Comparison of ENCODE assay signal across 32 cellular contexts in genomic region chr13:29844441-29844840, GRCh38. TPM values are rescaled to one million over a fixed set of nuclear protein-coding genes. Genes with fewer than 3 reads are reported as not detected.
DNase-seq lines count a peak whose midpoint lies in the region; ATAC-seq, FAIRE-seq and TF ChIP-seq lines count a peak whose summit lies in the region.
"Had no signal": no experiment of that assay in that cellular context is flagged by ENCODE, and none has a peak within 500 bp of the region (broad histone marks: within the 10 kb centered on the region; RNA-seq: fewer than 3 reads in every experiment).

No MANE protein-coding gene starts in this region.

- peak; percentile 36 for DNase-seq in AG10803 (ENCODE audit: low read depth)
- DNase-seq in H54 (ENCODE audit: insufficient read length, low spot score) = no peak
- DNase-seq in astrocyte (ENCODE audit: low read depth) = peak; percentile 71
- no peak for DNase-seq in pancreas
- no peak for DNase-seq in NCI-H748 (lab: John Stamatoyannopoulos, UW; ENCODE audit: unreplicated experiment)
- DNase-seq in DMS153 (lab: John Stamatoyannopoulos, UW) = no peak
- no peak for DNase-seq in DMS 273 treated with DMSO at 0.1 percent for 48 hours (lab: John Stamatoyannopoulos, UW)
- DNase-seq: activated CD4-positive, alpha-beta T cell treated with anti-CD3 and anti-CD28 coated beads, Interleukin-2, amount 10 ng/mL, durations not matched to agents 24 days and 14 days; activated CD8-positive, alpha-beta memory T cell treated with anti-CD3 and anti-CD28 coated beads for 24 hours; activated effector memory CD4-positive, alpha-beta T cell treated with Interleukin-2 at 50 U/mL for 16 hours; activated T-cell treated with anti-CD3 and anti-CD28 coated beads for 4 hours; BE2C; colonic mucosa; DMS79 treated with DMSO at 0.1 percent for 48 hours; effector memory CD4-positive, alpha-beta T cell; islet precursor cell; left lung; mesendoderm; NCI-H1694; NCI-H510A; small intestine; stimulated activated CD4-positive, alpha-beta T cell treated with anti-CD3 and anti-CD28 coated beads, Interleukin-1b, Interleukin-23, amount 100 ng/mL, for 48 hours; stimulated activated naive CD4-positive, alpha-beta T cell treated with Interleukin-2 at 50 U/mL for 16 hours; T1000; upper lobe of right lung; WERI-Rb-1 had no signal

- H2AFZ ChIP-seq in astrocyte (ENCODE audit: low read depth, low read length) = no peak overlapping the region
- H2AFZ ChIP-seq: parathyroid adenoma had no signal

- H3K9me3 ChIP-seq in astrocyte (ENCODE audit: insufficient read depth, low read depth, low read length) (no peaks in the 10 kb centered on the region), pancreas (no peaks in the 10 kb centered on the region)
- H3K9me3 ChIP-seq: BE2C, colonic mucosa, left lung, SJSA1, upper lobe of right lung had no signal

- no peaks in the 10 kb centered on the region for H3K27me3 Mint-ChIP-seq in astrocyte (ENCODE audit: low read depth, unreplicated experiment)
- H3K27me3 Mint-ChIP-seq: activated CD4-positive, alpha-beta T cell treated with anti-CD3 and anti-CD28 coated beads, Interleukin-2, amount 10 ng/mL, durations not matched to agents 24 days and 14 days had no signal

- peaks cover 55% of the 10 kb centered on the region for H4K20me1 ChIP-seq in astrocyte (ENCODE audit: insufficient read depth, low read length)

- no peak overlapping the region for H3K27ac Mint-ChIP-seq in astrocyte (ENCODE audit: unreplicated experiment)
- H3K27ac Mint-ChIP-seq: activated CD4-positive, alpha-beta T cell treated with anti-CD3 and anti-CD28 coated beads, Interleukin-2, amount 10 ng/mL, durations not matched to agents 24 days and 14 days; activated naive CD4-positive, alpha-beta T cell treated with anti-CD3 and anti-CD28 coated beads, Interleukin-2, amount 50 U/mL, for 72 hours had no signal

- no peak for TF ChIP-seq POLR2A in H54 (IDR thresholded peaks at IDR 0.05; ENCODE audit: low read depth, low read length)

- peaks cover 94% of the 10 kb centered on the region for H3K79me2 ChIP-seq in astrocyte (ENCODE audit: insufficient read depth, low read length)

- no peaks in the 10 kb centered on the region for H3K9me3 Mint-ChIP-seq in astrocyte (ENCODE audit: unreplicated experiment)
- H3K9me3 Mint-ChIP-seq: activated CD4-positive, alpha-beta T cell treated with anti-CD3 and anti-CD28 coated beads, Interleukin-2, amount 10 ng/mL, durations not matched to agents 24 days and 14 days; activated naive CD4-positive, alpha-beta T cell treated with anti-CD3 and anti-CD28 coated beads, Interleukin-2, amount 50 U/mL, for 72 hours; neural crest cell had no signal

- WGBS in pancreas, 2 donors = 82 to 88% methylated on average over 1 of the region's 1 CpG

- no peaks in the 10 kb centered on the region for H3K27me3 ChIP-seq in astrocyte (ENCODE audit: insufficient read depth, low read length)
- H3K27me3 ChIP-seq in pancreas = no peaks in the 10 kb centered on the region
- H3K27me3 ChIP-seq: BE2C, colonic mucosa, left lung, SJSA1, upper lobe of right lung had no signal

- H3K36me3 Mint-ChIP-seq in astrocyte (ENCODE audit: low read depth, unreplicated experiment) = peaks cover 4% of the 10 kb centered on the region

- no peak for ATAC-seq in pancreas
- ATAC-seq in HG03175 (IDR thresholded peaks at IDR 0.05; ENCODE audit: unreplicated experiment) = no peak
- ATAC-seq: activated naive CD4-positive, alpha-beta T cell treated with anti-CD3 and anti-CD28 coated beads, Interleukin-2, amount 50 U/mL, for 72 hours; left lung; upper lobe of right lung had no signal

- FAIRE-seq in H54 (lab: Jason Lieb, UNC) (peak; percentile 83), astrocyte (lab: Jason Lieb, UNC) (peak; percentile 41), pancreas (lab: Jason Lieb, UNC) (peak; percentile 81)

- H3K4me2 ChIP-seq in astrocyte (ENCODE audit: low read length) = peak overlapping the region; percentile 30

- no peaks in the 10 kb centered on the region for H3K36me3 ChIP-seq in astrocyte (ENCODE audit: insufficient read depth, low read length)
- H3K36me3 ChIP-seq in pancreas = no peaks in the 10 kb centered on the region
- H3K36me3 ChIP-seq: BE2C, colonic mucosa, left lung, SJSA1, upper lobe of right lung, WERI-Rb-1 had no signal

- peak overlapping the region; percentile 57 for H3K4me3 Mint-ChIP-seq in astrocyte (ENCODE audit: unreplicated experiment)
- H3K4me3 Mint-ChIP-seq: activated CD4-positive, alpha-beta T cell treated with anti-CD3 and anti-CD28 coated beads, Interleukin-2, amount 10 ng/mL, durations not matched to agents 24 days and 14 days had no signal

- intact Hi-C loops in pancreas (cut with DNase I) = no loop called here

- TF ChIP-seq CTCF in AG10803 (conservative IDR thresholded peaks at IDR 0.05; ENCODE audit: low read length) (no peak), astrocyte (IDR thresholded peaks at IDR 0.05; ENCODE audit: insufficient read depth, low read depth, low read length) (no peak), pancreas (IDR thresholded peaks at IDR 0.05) (no peak)

- peaks cover 37% of the 10 kb centered on the region for H3K4me1 Mint-ChIP-seq in astrocyte (ENCODE audit: low read depth, unreplicated experiment)

- H3K4me3 ChIP-seq in AG10803 (ENCODE audit: low read length) (no peak overlapping the region), astrocyte (ENCODE audit: insufficient read depth, low read depth, low read length) (no peak overlapping the region), pancreas (no peak overlapping the region)
- H3K4me3 ChIP-seq: colonic mucosa, left lung, SJSA1, upper lobe of right lung had no signal

- no peak overlapping the region for H3K27ac ChIP-seq in astrocyte (ENCODE audit: low read depth, low read length)
- no peak overlapping the region for H3K27ac ChIP-seq in pancreas
- H3K27ac ChIP-seq: colonic mucosa, left lung, parathyroid adenoma, RWPE1, SJSA1, upper lobe of right lung, WERI-Rb-1 had no signal

- H3K4me1 ChIP-seq in astrocyte (ENCODE audit: insufficient read depth, low read length) (peaks cover 16% of the 10 kb centered on the region), pancreas (peaks cover 3 to 37% (median 21%) of the 10 kb centered on the region in 3 donors)

- H3K9ac ChIP-seq in astrocyte (ENCODE audit: low read length) = no peak overlapping the region
- H3K9ac ChIP-seq: parathyroid adenoma had no signal

RNA-seq across cellular contexts. Expression of gene UBL3, which starts 6.0 kb away (rescaled TPM):
- 42.9 and 48.5 TPM in 2 replicates for total RNA-seq in astrocyte
- total RNA-seq in pancreas = 10 to 100 TPM; 18.8 to 31.5 (median 23.1) TPM
- 10 to 100 TPM in 1 of 2 donors, 1 to 10 TPM in 1; 9.7 to 25.9 TPM for polyA plus RNA-seq in pancreas

Comparison
In these comparisons a context has a peak if more than half of its experiments do, and no peak if none do; other contexts are left out.
1. DNase-seq: peak in AG10803 (single experiment) and astrocyte (single experiment); none in H54 (single experiment), pancreas (0 of 6), NCI-H748 (single experiment), DMS153 (single experiment) and DMS 273 treated with DMSO at 0.1 percent for 48 hours (single experiment).